Comparison of ENCODE assay signal across 19 cellular contexts in genomic region chr1:203907901-203908300, GRCh38. TPM values are rescaled to one million over a fixed set of nuclear protein-coding genes. Genes with fewer than 3 reads are reported as not detected.
DNase-seq lines count a peak whose midpoint lies in the region; TF ChIP-seq lines count a peak whose summit lies in the region.
"Had no signal": no experiment of that assay in that cellular context is flagged by ENCODE, and none has a peak within 500 bp of the region (broad histone marks: within the 10 kb centered on the region; RNA-seq: fewer than 3 reads in every experiment).

No MANE protein-coding gene starts in this region.

- H3K36me3 ChIP-seq in adipocyte (ENCODE audit: control insufficient read depth, insufficient read depth, low read length, severe bottlenecking): no peaks in the 10 kb centered on the region
- H3K36me3 ChIP-seq: MG63 had no signal

- H3K27me3 ChIP-seq in adipocyte (replicated peaks; ENCODE audit: control insufficient read depth, insufficient read depth, low read length): no peaks in the 10 kb centered on the region
- H3K27me3 ChIP-seq: MG63 had no signal

- peak overlapping the region; percentile 54 for H3K27ac Mint-ChIP-seq in osteocyte (ENCODE audit: unreplicated experiment)

- TF ChIP-seq CTCF in osteocyte (IDR thresholded peaks at IDR 0.05) (no peak), coronary artery (IDR thresholded peaks at IDR 0.05) (no peak)

- H3K36me3 Mint-ChIP-seq in osteocyte (ENCODE audit: unreplicated experiment): no peaks in the 10 kb centered on the region

- no peaks in the 10 kb centered on the region for H3K27me3 Mint-ChIP-seq in osteocyte (ENCODE audit: unreplicated experiment)

- H3K4me3 ChIP-seq in adipocyte (ENCODE audit: low read length): no peak overlapping the region
- no peak overlapping the region for H3K4me3 ChIP-seq in coronary artery
- H3K4me3 ChIP-seq: GM12878, MG63, SK-N-MC had no signal

- H3K9ac ChIP-seq in adipocyte (ENCODE audit: low read length): no peak overlapping the region

- H3K4me1 Mint-ChIP-seq in osteocyte (ENCODE audit: unreplicated experiment): peaks cover 18% of the 10 kb centered on the region

- no peak overlapping the region for H3K27ac ChIP-seq in coronary artery
- H3K27ac ChIP-seq: SK-N-MC had no signal

- H3K9me3 Mint-ChIP-seq in osteocyte (ENCODE audit: unreplicated experiment): no peaks in the 10 kb centered on the region

- no peak overlapping the region for H3K4me3 Mint-ChIP-seq in osteocyte (ENCODE audit: unreplicated experiment)

- no peaks in the 10 kb centered on the region for H3K9me3 ChIP-seq in adipocyte (ENCODE audit: control insufficient read depth, low read length)
- H3K9me3 ChIP-seq: MG63 had no signal

- peaks cover 14% of the 10 kb centered on the region for H3K4me1 ChIP-seq in adipocyte (ENCODE audit: control insufficient read depth, insufficient read depth, low read length)

- peak; percentile 28 for DNase-seq in EL
- peak; percentile 30 for DNase-seq in M059J (ENCODE audit: low read depth)
- peak; percentile 16 for DNase-seq in adipocyte (ENCODE audit: low read depth)
- DNase-seq in osteocyte (ENCODE audit: extremely low spot score, unreplicated experiment): no peak
- DNase-seq in coronary artery (ENCODE audit: low spot score): no peak
- DNase-seq in activated naive CD4-positive, alpha-beta T cell treated with anti-CD3 and anti-CD28 coated beads, Interleukin-2, amount 50 U/mL, for 16 hours: no peak
- DNase-seq in GM03348 (ENCODE audit: low spot score): no peak
- DNase-seq: ACHN, COR-L47, DMS53, GOT3, MG63, NCI-H1105 treated with DMSO at 0.1 percent for 48 hours, NCI-H1694 treated with DMSO at 0.1 percent for 48 hours, NCI-H2107, NCI-H526 treated with DMSO at 0.1 percent for 48 hours, T-helper 1 cell had no signal

RNA-seq across cellular contexts. Expression of gene SNRPE, which starts 46.5 kb away (rescaled TPM):
- total RNA-seq in M059J (2014; rRNA removed; shearing (Covaris generic)): 166 and 272 TPM in 2 replicates
- total RNA-seq in osteocyte: 95.7 and 102 TPM in 2 replicates

Comparison
In these comparisons a context has a peak if more than half of its experiments do, and no peak if none do; other contexts are left out.
1. DNase-seq: peak in EL (single experiment), M059J (single experiment) and adipocyte (single experiment); none in osteocyte (single experiment), coronary artery (single experiment), activated naive CD4-positive, alpha-beta T cell treated with anti-CD3 and anti-CD28 coated beads, Interleukin-2, amount 50 U/mL, for 16 hours (single experiment) and GM03348 (single experiment).